ENCODE assay signal across 23 cellular contexts in genomic region chr9:136690104-136690840, GRCh38. TPM values are rescaled to one million over a fixed set of nuclear protein-coding genes. Genes with fewer than 3 reads are reported as not detected.
A peak's percentile ranks its signal among the peaks of the same experiment; 100 is the strongest.
DNase-seq lines count a peak whose midpoint lies in the region; ATAC-seq and TF ChIP-seq lines count a peak whose summit lies in the region.
"Had no signal": no experiment of that assay in that cellular context is flagged by ENCODE, and none has a peak within 500 bp of the region (broad histone marks: within the 10 kb centered on the region; RNA-seq: fewer than 3 reads in every experiment).

No MANE protein-coding gene starts in this region.

- in situ Hi-C loops in mammary epithelial cell (cut with MboI; ENCODE audit: low sequenced_read_pairs in 2 of 2) = no loop called here

- no peaks in the 10 kb centered on the region for H4K20me1 ChIP-seq in mammary epithelial cell (ENCODE audit: insufficient read depth, low read length)

- H3K36me3 ChIP-seq in breast epithelium (no peaks in the 10 kb centered on the region), mammary epithelial cell (ENCODE audit: insufficient read depth, low read length) (no peaks in the 10 kb centered on the region), gastroesophageal sphincter (no peaks in the 10 kb centered on the region), mucosa of stomach (ENCODE audit: control insufficient read depth, insufficient read depth, low read length) (no peaks in the 10 kb centered on the region), upper lobe of right lung (no peaks in the 10 kb centered on the region), WERI-Rb-1 (peaks cover 3% of the 10 kb centered on the region; the same call in 1 of the 2 replicates)

- WGBS in mammary epithelial cell (ENCODE audit: low coverage, missing lambda C conversion rate) = 63% methylated on average over 21 of the region's 26 CpGs
- WGBS in gastroesophageal sphincter (ENCODE audit: low coverage in 1 of 2), 2 donors = 40% methylated on average over 1 of the region's 26 CpGs; no CpG with 5 or more reads in 1 of the 2 donors

- no peak overlapping the region for H3K9ac ChIP-seq in mammary epithelial cell (ENCODE audit: insufficient read depth, low read length)
- H3K9ac ChIP-seq in mucosa of stomach (ENCODE audit: low read length) = peak overlapping the region; percentile 22

- H3K4me1 ChIP-seq in breast epithelium = peaks cover 8 to 10% of the 10 kb centered on the region in 2 donors
- H3K4me1 ChIP-seq in mammary epithelial cell (ENCODE audit: insufficient read depth, low read length) = peaks cover 31% of the 10 kb centered on the region
- H3K4me1 ChIP-seq in gastroesophageal sphincter = peaks cover 0 to 79% (median 26%) of the 10 kb centered on the region in 3 donors
- H3K4me1 ChIP-seq in mucosa of stomach (ENCODE audit: control insufficient read depth, insufficient read depth, low read length) = peaks cover 84% of the 10 kb centered on the region
- H3K4me1 ChIP-seq in upper lobe of right lung = peaks cover 46% of the 10 kb centered on the region

- TF ChIP-seq CTCF in breast epithelium (IDR thresholded peaks at IDR 0.05) (no peak), mammary epithelial cell (conservative IDR thresholded peaks at IDR 0.05 in 1 of 2, IDR thresholded peaks at IDR 0.05 in 1 of 2; ENCODE audit: extremely low read depth in 1 of 2, insufficient read depth in 1 of 2, low read depth in 1 of 2, low read length in 2 of 2) (no peak), gastroesophageal sphincter (IDR thresholded peaks at IDR 0.05) (no peak), upper lobe of right lung (IDR thresholded peaks at IDR 0.05) (no peak), WERI-Rb-1 (IDR thresholded peaks at IDR 0.05; ENCODE audit: low read depth, low read length) (no peak)

- no peak overlapping the region for H3K4me2 ChIP-seq in mammary epithelial cell (ENCODE audit: insufficient read depth, low read depth, low read length)

- intact Hi-C loops in breast epithelium (cut with DNase I; ENCODE audit: low total_unique reads) = no loop called here
- intact Hi-C loops in mammary epithelial cell (cut with micrococcal nuclease) = loop anchor here (5.0 kb wide), 1 partner anchor 37 kb away; no protein-coding TSS in a partner anchor
- intact Hi-C loops in upper lobe of right lung (cut with DNase I) = no loop called here

- no peak overlapping the region for H3K4me3 ChIP-seq in breast epithelium
- no peak overlapping the region for H3K4me3 ChIP-seq in mammary epithelial cell (replicated peaks in 1 of 3; ENCODE audit: insufficient read depth in 1 of 3, low read depth in 2 of 3, low read length in 3 of 3)
- H3K4me3 ChIP-seq in gastroesophageal sphincter = no peak overlapping the region
- no peak overlapping the region for H3K4me3 ChIP-seq in mucosa of stomach (ENCODE audit: low read length)
- no peak overlapping the region for H3K4me3 ChIP-seq in upper lobe of right lung
- H3K4me3 ChIP-seq in WERI-Rb-1 (ENCODE audit: low read depth, low read length) = no peak overlapping the region
- H3K4me3 ChIP-seq: coronary artery, SJSA1 had no signal

- peaks cover 14% of the 10 kb centered on the region for H3K79me2 ChIP-seq in mammary epithelial cell (ENCODE audit: insufficient read depth, low read length)

- BruUV-seq in mammary epithelial cell (replicated peaks; lab: Mats Ljungman, UMichigan) = no TSS peak

- TF ChIP-seq EP300 in gastroesophageal sphincter (IDR thresholded peaks at IDR 0.05) = no peak

- CTCF ChIA-PET in mammary epithelial cell (lab: Charles Lee; ENCODE audit: low non-redundant PET) = no interaction called here

- DNase-seq in breast epithelium (ENCODE audit: low spot score in 2 of 2) = no peak
- DNase-seq in mammary epithelial cell = no peak
- DNase-seq in upper lobe of right lung = peak; percentile 74
- no peak for DNase-seq in hypothalamus (lab: John Stamatoyannopoulos, UW)
- no peak for DNase-seq in NCI-H1930 (lab: John Stamatoyannopoulos, UW)
- no peak for DNase-seq in WERI-Rb-1
- DNase-seq: activated CD4-positive, CD25-positive, alpha-beta regulatory T cell; activated CD8-positive, alpha-beta memory T cell treated with anti-CD3 and anti-CD28 coated beads for 24 hours; activated naive CD8-positive, alpha-beta T cell treated with anti-CD3 and anti-CD28 coated beads for 36 hours; foreskin keratinocyte; IMR-90; MM.1S; NCI-H187; NCI-H524 treated with DMSO at 0.1 percent for 48 hours; OCI-M1 had no signal

- ATAC-seq in gastroesophageal sphincter (no peak), upper lobe of right lung (no peak)
- ATAC-seq: foreskin keratinocyte had no signal

- dilution Hi-C loops in mammary epithelial cell (cut with HindIII; ENCODE audit: low sequenced_read_pairs) = no loop called here

- H3K9me3 ChIP-seq in breast epithelium (no peaks in the 10 kb centered on the region), mammary epithelial cell (replicated peaks; ENCODE audit: insufficient read depth, low read length) (no peaks in the 10 kb centered on the region), gastroesophageal sphincter (no peaks in the 10 kb centered on the region), mucosa of stomach (ENCODE audit: control insufficient read depth, low read length) (no peaks in the 10 kb centered on the region), upper lobe of right lung (no peaks in the 10 kb centered on the region), WERI-Rb-1 (ENCODE audit: severe bottlenecking) (no peaks in the 10 kb centered on the region)

- peak overlapping the region; percentile 64 to 79 for H3K27ac ChIP-seq in breast epithelium
- H3K27ac ChIP-seq in mammary epithelial cell (ENCODE audit: insufficient read depth, low read depth, low read length) = no peak overlapping the region
- H3K27ac ChIP-seq in gastroesophageal sphincter = peak overlapping the region in 3 of 4 donors; percentile 77 to 84 (median 78)
- peak overlapping the region; percentile 47 for H3K27ac ChIP-seq in upper lobe of right lung
- no peak overlapping the region for H3K27ac ChIP-seq in WERI-Rb-1
- H3K27ac ChIP-seq: coronary artery, foreskin keratinocyte, SJSA1 had no signal

- no peaks in the 10 kb centered on the region for H3K27me3 ChIP-seq in breast epithelium
- no peaks in the 10 kb centered on the region for H3K27me3 ChIP-seq in mammary epithelial cell (ENCODE audit: insufficient read depth, low read length)
- no peaks in the 10 kb centered on the region for H3K27me3 ChIP-seq in gastroesophageal sphincter
- H3K27me3 ChIP-seq in mucosa of stomach (ENCODE audit: control insufficient read depth, insufficient read depth, low read length) = no peaks in the 10 kb centered on the region
- no peaks in the 10 kb centered on the region for H3K27me3 ChIP-seq in upper lobe of right lung
- H3K27me3 ChIP-seq in WERI-Rb-1 (ENCODE audit: insufficient read depth, low read depth, severe bottlenecking) = no peaks in the 10 kb centered on the region

- no peak overlapping the region for H2AFZ ChIP-seq in mammary epithelial cell (ENCODE audit: low read depth, low read length)

- TF ChIP-seq POLR2A in breast epithelium (IDR thresholded peaks at IDR 0.05) (no peak), gastroesophageal sphincter (IDR thresholded peaks at IDR 0.05) (no peak)

RNA-seq across cellular contexts. Expression of gene AGPAT2, which starts 3.0 kb away (rescaled TPM):
- total RNA-seq in breast epithelium (100 to 1,000 TPM; 106 to 551 (median 110) TPM), mammary epithelial cell (10 to 100 TPM; 37.3 to 49.6 TPM), gastroesophageal sphincter (10 to 100 TPM; 28.8 to 43.6 (median 38.4) TPM), upper lobe of right lung (117 TPM)
- polyA plus RNA-seq in mammary epithelial cell = 42.3 TPM
- 74.1 TPM for polyA minus RNA-seq in mammary epithelial cell

RNA-seq across cellular contexts. Expression of gene DIPK1B, which starts 22.1 kb away (rescaled TPM):
- 1 to 10 TPM; 4.8 to 8.2 (median 5.6) TPM for total RNA-seq in breast epithelium
- under 1 TPM; 0.35 to 0.50 TPM for total RNA-seq in mammary epithelial cell
- 0.33 TPM for polyA plus RNA-seq in mammary epithelial cell
- polyA minus RNA-seq in mammary epithelial cell = not detected
- total RNA-seq in gastroesophageal sphincter = 10 to 100 TPM in 2 of 4 donors, 1 to 10 TPM in 2; 7.8 to 24.4 (median 11.2) TPM
- total RNA-seq in upper lobe of right lung = 17.7 TPM
- total RNA-seq: SJSA1 had no signal

RNA-seq across cellular contexts. Expression of gene EGFL7, which starts 27.6 kb away (rescaled TPM):
- 100 to 1,000 TPM in 1 of 3 donors, 10 to 100 TPM in 2; 48.9 to 138 (median 53.4) TPM for total RNA-seq in breast epithelium
- total RNA-seq in mammary epithelial cell = 1 to 10 TPM; 2.8 to 8.2 TPM
- polyA plus RNA-seq in mammary epithelial cell = 8.7 TPM
- 1.9 TPM for polyA minus RNA-seq in mammary epithelial cell
- total RNA-seq in gastroesophageal sphincter = 10 to 100 TPM; 38.8 to 81.0 (median 56.4) TPM
- 302 TPM for total RNA-seq in upper lobe of right lung

RNA-seq across cellular contexts. Expression of gene LCN10, which starts 52.5 kb away (rescaled TPM):
- total RNA-seq in breast epithelium (1 to 10 TPM in 2 of 3 donors, under 1 TPM in 1; 0.73 to 6.9 (median 6.7) TPM), mammary epithelial cell (not detected), gastroesophageal sphincter (10 to 100 TPM in 2 of 4 donors, 1 to 10 TPM in 2; 3.9 to 16.5 (median 9.9) TPM), upper lobe of right lung (11.2 TPM)
- not detected for polyA plus RNA-seq in mammary epithelial cell
- not detected for polyA minus RNA-seq in mammary epithelial cell
- total RNA-seq: foreskin keratinocyte, IMR-90, osteocyte, SJSA1, temporal lobe had no signal
- polyA plus RNA-seq: BJ, foreskin keratinocyte, IMR-90 had no signal

RNA-seq across cellular contexts. Expression of gene LCN6, which starts 58.1 kb away (rescaled TPM):
- total RNA-seq in breast epithelium (10 to 100 TPM in 1 of 3 donors, 1 to 10 TPM in 2; 4.1 to 12.2 (median 9.5) TPM), mammary epithelial cell (not detected), gastroesophageal sphincter (10 to 100 TPM; 16.2 to 31.4 (median 22.7) TPM), upper lobe of right lung (21.5 TPM)
- not detected for polyA plus RNA-seq in mammary epithelial cell
- polyA minus RNA-seq in mammary epithelial cell = not detected
- total RNA-seq: activated naive CD8-positive, alpha-beta T cell treated with anti-CD3 and anti-CD28 coated beads for 36 hours; foreskin keratinocyte; IMR-90; osteocyte; SJSA1; T-helper 2 cell treated with Interferon-gamma antibody and Interleukin-4, amounts not matched to agents 100 ng/mL and 5 ng/mL, for 36 hours; temporal lobe had no signal
- polyA plus RNA-seq: BJ, foreskin keratinocyte, IMR-90 had no signal

Comparison
In these comparisons a context has a peak if more than half of its experiments do, and no peak if none do; other contexts are left out.
1. H3K27ac ChIP-seq: peak in breast epithelium (2 of 2), gastroesophageal sphincter (3 of 4) and upper lobe of right lung (single experiment); none in mammary epithelial cell (single experiment) and WERI-Rb-1 (single experiment).
2. RNA of gene EGFL7, which starts 27.6 kb away (total RNA-seq): 302 TPM in upper lobe of right lung (single experiment), 38.8 to 81.0 TPM in gastroesophageal sphincter and 48.9 to 138 TPM in breast epithelium; 2.8 to 8.2 TPM in mammary epithelial cell; every median in the first group is over 4 times any median in the second.